11 cellular contexts compared by ENCODE assay signal in the genomic region with DNA sequence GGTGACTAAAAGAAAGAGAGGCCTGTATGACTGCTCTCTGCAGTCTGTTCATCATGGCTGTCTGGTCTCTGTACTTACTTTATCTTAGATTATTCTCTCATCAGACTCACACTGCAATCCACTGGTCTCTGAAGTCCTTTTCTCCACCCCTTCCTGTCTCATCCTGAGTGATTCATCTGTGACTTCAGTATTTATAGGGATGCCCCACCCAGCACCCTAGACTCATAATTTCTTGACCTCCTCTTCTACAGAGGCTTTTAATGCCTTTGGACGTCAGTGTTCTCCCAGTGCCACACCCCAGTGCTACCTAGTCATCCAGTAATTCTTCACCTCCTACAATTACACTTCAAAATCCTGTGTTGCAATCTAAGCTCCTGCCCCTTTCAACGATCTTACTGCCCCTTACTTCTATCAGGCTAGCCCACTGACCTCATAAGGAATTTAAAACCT. TPM values are rescaled to one million over a fixed set of nuclear protein-coding genes. Genes with fewer than 3 reads are reported as not detected.
A peak's percentile ranks its signal among the peaks of the same experiment; 100 is the strongest.
DNase-seq lines count a peak whose midpoint lies in the region; ATAC-seq, FAIRE-seq and TF ChIP-seq lines count a peak whose summit lies in the region.
"Had no signal": no experiment of that assay in that cellular context is flagged by ENCODE, and none has a peak within 500 bp of the region (broad histone marks: within the 10 kb centered on the region; RNA-seq: fewer than 3 reads in every experiment).

No MANE protein-coding gene starts in this region.

- H2BK12ac ChIP-seq in mesenchymal stem cell (ENCODE audit: low read length in 2 of 2) = no peak overlapping the region

- intact Hi-C loops in Caco-2 (cut with micrococcal nuclease; ENCODE audit: unreplicated experiment) = no loop called here
- intact Hi-C loops in K562 (cut with micrococcal nuclease) = no loop called here

- no peak overlapping the region for H3K23ac ChIP-seq in mesenchymal stem cell (ENCODE audit: low read length in 2 of 2)

- no peaks in the 10 kb centered on the region for H3K36me3 Mint-ChIP-seq in Caco-2 (ENCODE audit: insufficient read depth, unreplicated experiment)
- H3K36me3 Mint-ChIP-seq in naive thymus-derived CD8-positive, alpha-beta T cell = no peaks in the 10 kb centered on the region
- H3K36me3 Mint-ChIP-seq: activated naive CD8-positive, alpha-beta T cell treated with anti-CD3 and anti-CD28 coated beads, Interleukin-2, amount 10 ng/mL, durations not matched to agents 7 days and 5 days had no signal

- H2BK15ac ChIP-seq in mesenchymal stem cell (ENCODE audit: low read depth, poor library complexity, severe bottlenecking) = no peak overlapping the region

- H2AK5ac ChIP-seq in mesenchymal stem cell (ENCODE audit: low read length, severe bottlenecking) = no peak overlapping the region

- BruUV-seq in Caco-2 (replicated peaks; lab: Mats Ljungman, UMichigan) = no TSS peak
- BruUV-seq in K562 (replicated peaks; lab: Mats Ljungman, UMichigan) = no TSS peak

- in situ Hi-C loops in K562 (cut with MboI) = no loop called here

- H3K36me3 ChIP-seq in Caco-2 (ENCODE audit: control insufficient read depth, insufficient read depth, low read length) (no peaks in the 10 kb centered on the region), K562 (ENCODE audit: control insufficient read depth, insufficient read depth, low read length) (no peaks in the 10 kb centered on the region), mesenchymal stem cell (ENCODE audit: control insufficient read depth in 1 of 2, insufficient read depth in 2 of 2, low read depth in 1 of 2, low read length in 2 of 2) (no peaks in the 10 kb centered on the region)

- CTCF ChIA-PET in Caco-2 (lab: Charles Lee) = interaction anchor here (1.0 kb wide), 1 partner anchor 56 kb away, joined by 3 read pairs; no protein-coding TSS in a partner anchor
- CTCF ChIA-PET in K562 (lab: Yijun Ruan, JAX; ENCODE audit: low intra/inter-chr PET ratio) = no interaction called here

- peak; percentile 19 to 53 for DNase-seq in Caco-2
- peak; percentile 65 for DNase-seq in LHCN-M2 (ENCODE audit: low read depth)
- DNase-seq in K562 (ENCODE audit: extremely low read depth in 1 of 4, low spot score in 3 of 4) = peak in 1 of 4 experiments; percentile 43
- DNase-seq in mesenchymal stem cell = peak; percentile 64
- no peak for DNase-seq in hypothalamus (lab: John Stamatoyannopoulos, UW)
- DNase-seq in naive thymus-derived CD8-positive, alpha-beta T cell = no peak
- DNase-seq in GM20000 (ENCODE audit: low spot score) = no peak
- DNase-seq in NCI-H1105 (lab: John Stamatoyannopoulos, UW) = no peak
- DNase-seq: activated CD4-positive, alpha-beta T cell treated with anti-CD3 and anti-CD28 coated beads, Interleukin-2, amount 50 U/mL, for 1 hour; activated naive CD8-positive, alpha-beta T cell treated with anti-CD3 and anti-CD28 coated beads, Interleukin-2, amount 10 ng/mL, durations not matched to agents 7 days and 5 days had no signal

- H3K9me3 ChIP-seq in Caco-2 (no peaks in the 10 kb centered on the region), K562 (replicated peaks; ENCODE audit: control insufficient read depth, insufficient read depth, low read depth, low read length) (no peaks in the 10 kb centered on the region), mesenchymal stem cell (ENCODE audit: control insufficient read depth, low read length) (no peaks in the 10 kb centered on the region)

- FAIRE-seq in K562 (lab: Jason Lieb, UNC) = no peak

- H3K18ac ChIP-seq in mesenchymal stem cell (ENCODE audit: low read depth in 1 of 2, low read length in 2 of 2) = peak overlapping the region in 1 of 2 experiments; percentile 79

- peak; percentile 74 for ATAC-seq in K562
- no peak for ATAC-seq in naive thymus-derived CD8-positive, alpha-beta T cell
- ATAC-seq: sciatic nerve had no signal

- no peaks in the 10 kb centered on the region for H3K27me3 Mint-ChIP-seq in Caco-2 (ENCODE audit: insufficient read depth, unreplicated experiment)
- H3K27me3 Mint-ChIP-seq in naive thymus-derived CD8-positive, alpha-beta T cell = peaks cover 0 to 2% (median 1%) of the 10 kb centered on the region in 5 donors

- no peaks in the 10 kb centered on the region for H3K79me1 ChIP-seq in mesenchymal stem cell (replicated peaks; ENCODE audit: low read length, poor library complexity, severe bottlenecking)

- no peak overlapping the region for H3K4me3 Mint-ChIP-seq in Caco-2 (ENCODE audit: unreplicated experiment)
- H3K4me3 Mint-ChIP-seq in naive thymus-derived CD8-positive, alpha-beta T cell = no peak overlapping the region
- H3K4me3 Mint-ChIP-seq: activated naive CD8-positive, alpha-beta T cell treated with anti-CD3 and anti-CD28 coated beads, Interleukin-2, amount 10 ng/mL, durations not matched to agents 7 days and 5 days had no signal

- no peaks in the 10 kb centered on the region for H4K20me1 ChIP-seq in K562 (replicated peaks; ENCODE audit: control insufficient read depth, insufficient read depth, low read length)

- no peaks in the 10 kb centered on the region for H3K79me2 ChIP-seq in K562 (ENCODE audit: control insufficient read depth, insufficient read depth, low read length)

- no peaks in the 10 kb centered on the region for H3K9me3 Mint-ChIP-seq in Caco-2 (ENCODE audit: unreplicated experiment)
- no peaks in the 10 kb centered on the region for H3K9me3 Mint-ChIP-seq in naive thymus-derived CD8-positive, alpha-beta T cell
- H3K9me3 Mint-ChIP-seq: activated naive CD8-positive, alpha-beta T cell treated with anti-CD3 and anti-CD28 coated beads, Interleukin-2, amount 10 ng/mL, durations not matched to agents 7 days and 5 days had no signal

- H3K4me2 ChIP-seq in K562 (ENCODE audit: insufficient read depth, low read length) (no peak overlapping the region), mesenchymal stem cell (ENCODE audit: low read length, poor library complexity, severe bottlenecking) (no peak overlapping the region)

- no peak for TF ChIP-seq EP300 in K562 (IDR thresholded peaks at IDR 0.05; ENCODE audit: low read length)

- H3K27me3 ChIP-seq in Caco-2 (replicated peaks; ENCODE audit: control insufficient read depth, insufficient read depth, low read length) (no peaks in the 10 kb centered on the region), K562 (ENCODE audit: control insufficient read depth in 2 of 2, insufficient read depth in 2 of 2, low read length in 2 of 2) (no peaks in the 10 kb centered on the region), mesenchymal stem cell (ENCODE audit: control insufficient read depth in 1 of 2, insufficient read depth in 1 of 2, low read length in 2 of 2) (no peaks in the 10 kb centered on the region)

- H3K9ac ChIP-seq in K562 (ENCODE audit: insufficient read depth in 1 of 2, low read depth in 2 of 2, low read length in 2 of 2) = no peak overlapping the region
- no peak overlapping the region for H3K9ac ChIP-seq in mesenchymal stem cell (ENCODE audit: low read length)

- no peak for TF ChIP-seq CTCF in Caco-2 (IDR thresholded peaks at IDR 0.05; ENCODE audit: insufficient read depth in 1 of 2, low read depth in 1 of 2, low read length in 1 of 2, severe bottlenecking in 1 of 2, unreplicated experiment in 1 of 2)
- TF ChIP-seq CTCF in K562 (IDR thresholded peaks at IDR 0.05 in 2 of 3, conservative IDR thresholded peaks at IDR 0.05 in 1 of 3; ENCODE audit: insufficient read depth in 2 of 3, low read depth in 1 of 3, low read length in 3 of 3) = no peak
- no peak for TF ChIP-seq CTCF in GM20000 (IDR thresholded peaks at IDR 0.05; ENCODE audit: extremely low read depth, missing control alignments)

- H2BK5ac ChIP-seq in mesenchymal stem cell (ENCODE audit: low read depth, low read length, poor library complexity, severe bottlenecking) = no peak overlapping the region

- TF ChIP-seq POLR2A in K562 (conservative IDR thresholded peaks at IDR 0.05) = no peak

- H3K27ac Mint-ChIP-seq in Caco-2 (ENCODE audit: unreplicated experiment) = no peak overlapping the region
- H3K27ac Mint-ChIP-seq in naive thymus-derived CD8-positive, alpha-beta T cell = no peak overlapping the region
- H3K27ac Mint-ChIP-seq: activated naive CD8-positive, alpha-beta T cell treated with anti-CD3 and anti-CD28 coated beads, Interleukin-2, amount 10 ng/mL, durations not matched to agents 7 days and 5 days had no signal

- H3K27ac ChIP-seq in K562 (ENCODE audit: extremely low read depth, low read depth, low read length) (no peak overlapping the region; the same call in 2 of the 3 replicates), mesenchymal stem cell (ENCODE audit: low read length, poor library complexity, severe bottlenecking) (no peak overlapping the region)

- H4K8ac ChIP-seq in mesenchymal stem cell (ENCODE audit: low read length) = no peak overlapping the region

- H3K4me1 ChIP-seq in Caco-2 = peaks cover 6% of the 10 kb centered on the region; the same call in 1 of the 2 replicates
- H3K4me1 ChIP-seq in K562 (replicated peaks in 1 of 2; ENCODE audit: control insufficient read depth in 2 of 2, insufficient read depth in 2 of 2, low read length in 2 of 2) = no peaks in the 10 kb centered on the region; a peak in 1 of 5 replicates
- H3K4me1 ChIP-seq in mesenchymal stem cell (ENCODE audit: control insufficient read depth, insufficient read depth, low read depth, low read length) = no peaks in the 10 kb centered on the region

- no peak overlapping the region for H3K4ac ChIP-seq in mesenchymal stem cell (ENCODE audit: low read depth in 1 of 2, low read length in 2 of 2)

- TF ChIP-seq RAD21 in K562 (CRISPR knock-in tag; conservative IDR thresholded peaks at IDR 0.05 in 1 of 2, IDR thresholded peaks at IDR 0.05 in 1 of 2) = no peak

- H3K4me3 ChIP-seq in Caco-2 (ENCODE audit: low read depth, low read length) = no peak overlapping the region
- no peak overlapping the region for H3K4me3 ChIP-seq in K562
- no peak overlapping the region for H3K4me3 ChIP-seq in mesenchymal stem cell (ENCODE audit: insufficient read depth in 1 of 2, low read depth in 1 of 2, low read length in 2 of 2)

- WGBS in K562 (ENCODE audit: insufficient coverage, low coverage, missing lambda C conversion rate) = 0% methylated on average over 2 of the region's 2 CpGs
- WGBS in mesenchymal stem cell = 25% methylated on average over 2 of the region's 2 CpGs

- H3K9me1 ChIP-seq in K562 (ENCODE audit: control insufficient read depth, insufficient read depth, low read length) = no peaks in the 10 kb centered on the region

- no peak overlapping the region for H3K14ac ChIP-seq in mesenchymal stem cell (ENCODE audit: low read length in 2 of 2)

- H2AFZ ChIP-seq in K562 (ENCODE audit: low read depth, low read length) (no peak overlapping the region), mesenchymal stem cell (ENCODE audit: low read depth, low read length) (no peak overlapping the region)

- no peak overlapping the region for H2BK120ac ChIP-seq in mesenchymal stem cell (ENCODE audit: low read depth, low read length)

- POLR2A ChIA-PET in Caco-2 (lab: Charles Lee) (no interaction called here), K562 (lab: Yijun Ruan, JAX) (interaction anchor here (1.4 to 1.7 kb wide), 2 partner anchors 10 to 17 kb away, joined by 5 to 9 read pairs; no protein-coding TSS in a partner anchor)
- POLR2A ChIA-PET in naive thymus-derived CD8-positive, alpha-beta T cell (lab: Charles Lee) = no interaction called here

- no peaks in the 10 kb centered on the region for H3K4me1 Mint-ChIP-seq in Caco-2 (ENCODE audit: low read depth, unreplicated experiment)
- H3K4me1 Mint-ChIP-seq in naive thymus-derived CD8-positive, alpha-beta T cell = no peaks in the 10 kb centered on the region
- H3K4me1 Mint-ChIP-seq: activated naive CD8-positive, alpha-beta T cell treated with anti-CD3 and anti-CD28 coated beads, Interleukin-2, amount 10 ng/mL, durations not matched to agents 7 days and 5 days had no signal

- H4K91ac ChIP-seq in mesenchymal stem cell (ENCODE audit: low read length) = no peak overlapping the region

RNA-seq across cellular contexts. Expression of gene ITPRID2, which starts 14.9 kb away (rescaled TPM):
- total RNA-seq in Caco-2 (2022) (54.8 and 62.0 TPM in 2 replicates), LHCN-M2 (2014; rRNA removed) (83.0 and 99.6 TPM in 2 replicates), K562 (2014; rRNA removed) (38.3 and 40.9 TPM in 2 replicates), K562 (2014; rRNA removed; fragmentation: Illumina TruSeq; extraction: Trizol) (62.8 and 75.6 TPM in 2 replicates), K562 (2015; rRNA removed; fragmentation: Illumina TruSeq; extraction: Trizol) (60.5 and 63.6 TPM in 2 replicates), K562 (2021) (77.8 and 89.2 TPM in 2 replicates)
- polyA plus RNA-seq in LHCN-M2 (2012) = 36.2 TPM
- 48.8 and 150 TPM in 2 replicates for total RNA-seq in K562 (2011; cell fraction: chromatin; rRNA removed; ENCODE audit: low replicate concordance)
- 22.3 and 36.3 TPM in 2 replicates for total RNA-seq in K562 (2011; cell fraction: nucleolus; rRNA removed)
- total RNA-seq in K562 (2011; cell fraction: nucleoplasm; rRNA removed) = 55.5 and 94.2 TPM in 2 replicates
- polyA plus RNA-seq in K562 (2011; rRNA removed) (39.6 and 52.0 TPM in 2 replicates), K562 (2014; fragmentation: Illumina TruSeq; extraction: Trizol) (48.6 and 64.6 TPM in 2 replicates), K562 (2014; fragmentation: Nextera tagmentation; extraction: Ambion mirVana) (10 to 100 TPM; 18.5 to 20.3 TPM), K562 (2014; rRNA removed) (42.5 and 44.2 TPM in 2 replicates)
- polyA plus RNA-seq in K562 (2011; cell fraction: cytosol; rRNA removed) = 14.5 and 19.9 TPM in 2 replicates
- 55.9 and 59.1 TPM in 2 replicates for polyA plus RNA-seq in K562 (2011; cell fraction: nucleus; rRNA removed)
- 30.6 and 51.9 TPM in 2 replicates for polyA plus RNA-seq in K562 (2012)
- polyA minus RNA-seq in K562 (2011; rRNA and poly(A)+ RNA removed) = 67.7 and 75.5 TPM in 2 replicates
- 29.8 and 31.0 TPM in 2 replicates for polyA minus RNA-seq in K562 (2011; cell fraction: cytosol; rRNA and poly(A)+ RNA removed)
- polyA minus RNA-seq in K562 (2011; cell fraction: nucleus; rRNA and poly(A)+ RNA removed) = 64.8 and 112 TPM in 2 replicates
- polyA plus RNA-seq in mesenchymal stem cell (2013, experiment 1 of 2) = 99.4 TPM
- polyA plus RNA-seq in mesenchymal stem cell (2013, experiment 2 of 2) = 110 TPM
- total RNA-seq in naive thymus-derived CD8-positive, alpha-beta T cell = 10 to 100 TPM; 55.7 to 58.4 TPM
- 1 to 10 TPM; 1.8 to 4.6 (median 3.4) TPM for polyA plus RNA-seq in naive thymus-derived CD8-positive, alpha-beta T cell

Comparison
In these comparisons a context has a peak if more than half of its experiments do, and no peak if none do; other contexts are left out.
1. DNase-seq: peak in Caco-2 (2 of 2), LHCN-M2 (single experiment) and mesenchymal stem cell (single experiment); none in hypothalamus (0 of 51), naive thymus-derived CD8-positive, alpha-beta T cell (0 of 10), GM20000 (single experiment) and NCI-H1105 (single experiment).